15 cellular contexts compared by ENCODE assay signal in genomic region chr12:57072661-57073060, GRCh38. TPM values are rescaled to one million over a fixed set of nuclear protein-coding genes. Genes with fewer than 3 reads are reported as not detected.
DNase-seq lines count a peak whose midpoint lies in the region; ATAC-seq, FAIRE-seq and TF ChIP-seq lines count a peak whose summit lies in the region.
"Had no signal": no experiment of that assay in that cellular context is flagged by ENCODE, and none has a peak within 500 bp of the region (broad histone marks: within the 10 kb centered on the region; RNA-seq: fewer than 3 reads in every experiment).

No MANE protein-coding gene starts in this region.

- peaks cover 6% of the 10 kb centered on the region for H3K36me3 ChIP-seq in astrocyte (ENCODE audit: insufficient read depth, low read length)

- H3K27ac Mint-ChIP-seq in stimulated activated naive CD8-positive, alpha-beta T cell treated with anti-CD3 and anti-CD28 coated beads, Interleukin-15, Interleukin-2, amounts not matched to agents 100 ng/mL and 50 ng/mL, for 24 hours: peak overlapping the region; percentile 7
- H3K27ac Mint-ChIP-seq in stimulated activated naive CD8-positive, alpha-beta T cell treated with anti-CD3 and anti-CD28 coated beads, Interleukin-15, amount 100 ng/mL, for 72 hours: no peak overlapping the region
- H3K27ac Mint-ChIP-seq in astrocyte (ENCODE audit: unreplicated experiment) (no peak overlapping the region), mesothelial cell of epicardium (peak overlapping the region; percentile 84)
- H3K27ac Mint-ChIP-seq: activated naive CD8-positive, alpha-beta T cell treated with anti-CD3 and anti-CD28 coated beads, Interleukin-2, amount 10 ng/mL, durations not matched to agents 7 days and 5 days; dendritic cell treated with granulocyte-macrophage colony-stimulating factor and Interleukin-4, amounts not matched to agents 40 ng/mL and 50 ng/mL, for 4 days had no signal

- H3K4me3 Mint-ChIP-seq in stimulated activated naive CD8-positive, alpha-beta T cell treated with anti-CD3 and anti-CD28 coated beads, Interleukin-15, Interleukin-2, amounts not matched to agents 100 ng/mL and 50 ng/mL, for 24 hours: no peak overlapping the region
- H3K4me3 Mint-ChIP-seq in stimulated activated naive CD8-positive, alpha-beta T cell treated with anti-CD3 and anti-CD28 coated beads, Interleukin-15, amount 100 ng/mL, for 72 hours: peak overlapping the region in 1 of 2 donors; percentile 32
- H3K4me3 Mint-ChIP-seq in astrocyte (ENCODE audit: unreplicated experiment): no peak overlapping the region
- no peak overlapping the region for H3K4me3 Mint-ChIP-seq in mesothelial cell of epicardium
- H3K4me3 Mint-ChIP-seq: activated naive CD8-positive, alpha-beta T cell treated with anti-CD3 and anti-CD28 coated beads, Interleukin-2, amount 10 ng/mL, durations not matched to agents 7 days and 5 days; dendritic cell treated with granulocyte-macrophage colony-stimulating factor and Interleukin-4, amounts not matched to agents 40 ng/mL and 50 ng/mL, for 4 days had no signal

- H3K27me3 ChIP-seq in astrocyte (ENCODE audit: insufficient read depth, low read length): no peaks in the 10 kb centered on the region

- no peak for ATAC-seq in stimulated activated naive CD8-positive, alpha-beta T cell treated with anti-CD3 and anti-CD28 coated beads, Interleukin-15, amount 100 ng/mL, for 72 hours
- ATAC-seq in HG02870 (IDR thresholded peaks at IDR 0.05; ENCODE audit: unreplicated experiment): no peak
- no peak for ATAC-seq in HG02852 (IDR thresholded peaks at IDR 0.05; ENCODE audit: unreplicated experiment)
- ATAC-seq: left ventricle myocardium superior had no signal

- no peak overlapping the region for H2AFZ ChIP-seq in astrocyte (ENCODE audit: low read depth, low read length)

- H3K4me1 Mint-ChIP-seq in stimulated activated naive CD8-positive, alpha-beta T cell treated with anti-CD3 and anti-CD28 coated beads, Interleukin-15, Interleukin-2, amounts not matched to agents 100 ng/mL and 50 ng/mL, for 24 hours (ENCODE audit: low read depth): peaks cover 68% of the 10 kb centered on the region
- peaks cover 76% of the 10 kb centered on the region for H3K4me1 Mint-ChIP-seq in stimulated activated naive CD8-positive, alpha-beta T cell treated with anti-CD3 and anti-CD28 coated beads, Interleukin-15, amount 100 ng/mL, for 72 hours
- H3K4me1 Mint-ChIP-seq in astrocyte (ENCODE audit: low read depth, unreplicated experiment): peaks cover 12% of the 10 kb centered on the region
- peaks cover 12% of the 10 kb centered on the region for H3K4me1 Mint-ChIP-seq in mesothelial cell of epicardium

- peaks cover 9% of the 10 kb centered on the region for H3K79me2 ChIP-seq in astrocyte (ENCODE audit: insufficient read depth, low read length)

- FAIRE-seq in astrocyte (lab: Jason Lieb, UNC): no peak
- FAIRE-seq: H54 had no signal

- H3K4me1 ChIP-seq in astrocyte (ENCODE audit: insufficient read depth, low read length): peaks cover 5% of the 10 kb centered on the region

- H3K27me3 Mint-ChIP-seq in stimulated activated naive CD8-positive, alpha-beta T cell treated with anti-CD3 and anti-CD28 coated beads, Interleukin-15, Interleukin-2, amounts not matched to agents 100 ng/mL and 50 ng/mL, for 24 hours: no peaks in the 10 kb centered on the region
- H3K27me3 Mint-ChIP-seq in stimulated activated naive CD8-positive, alpha-beta T cell treated with anti-CD3 and anti-CD28 coated beads, Interleukin-15, amount 100 ng/mL, for 72 hours: no peaks in the 10 kb centered on the region
- H3K27me3 Mint-ChIP-seq in astrocyte (ENCODE audit: low read depth, unreplicated experiment): no peaks in the 10 kb centered on the region
- no peaks in the 10 kb centered on the region for H3K27me3 Mint-ChIP-seq in mesothelial cell of epicardium (ENCODE audit: low read depth)
- H3K27me3 Mint-ChIP-seq: activated naive CD8-positive, alpha-beta T cell treated with anti-CD3 and anti-CD28 coated beads, Interleukin-2, amount 10 ng/mL, durations not matched to agents 7 days and 5 days; dendritic cell treated with granulocyte-macrophage colony-stimulating factor and Interleukin-4, amounts not matched to agents 40 ng/mL and 50 ng/mL, for 4 days had no signal

- TF ChIP-seq CTCF in astrocyte (IDR thresholded peaks at IDR 0.05; ENCODE audit: insufficient read depth, low read depth, low read length) (no peak), mesothelial cell of epicardium (IDR thresholded peaks at IDR 0.05; ENCODE audit: unreplicated experiment) (no peak)

- DNase-seq in stimulated activated naive CD8-positive, alpha-beta T cell treated with anti-CD3 and anti-CD28 coated beads, Interleukin-15, amount 100 ng/mL, for 72 hours: no peak
- DNase-seq in astrocyte (ENCODE audit: low read depth): peak; percentile 23
- DNase-seq in mesothelial cell of epicardium (ENCODE audit: low spot score in 2 of 2, unreplicated experiment in 2 of 2): no peak
- no peak for DNase-seq in activated CD8-positive, alpha-beta memory T cell treated with anti-CD3 and anti-CD28 coated beads for 24 hours
- DNase-seq in hippocampal formation (lab: John Stamatoyannopoulos, UW): no peak
- DNase-seq: activated naive CD8-positive, alpha-beta T cell treated with anti-CD3 and anti-CD28 coated beads, Interleukin-2, amount 10 ng/mL, durations not matched to agents 7 days and 5 days; left ventricle myocardium superior; NCI-H187 treated with DMSO at 0.1 percent for 48 hours; NCI-H82 had no signal

- H3K9me3 Mint-ChIP-seq in stimulated activated naive CD8-positive, alpha-beta T cell treated with anti-CD3 and anti-CD28 coated beads, Interleukin-15, Interleukin-2, amounts not matched to agents 100 ng/mL and 50 ng/mL, for 24 hours: no peaks in the 10 kb centered on the region
- H3K9me3 Mint-ChIP-seq in stimulated activated naive CD8-positive, alpha-beta T cell treated with anti-CD3 and anti-CD28 coated beads, Interleukin-15, amount 100 ng/mL, for 72 hours: no peaks in the 10 kb centered on the region
- no peaks in the 10 kb centered on the region for H3K9me3 Mint-ChIP-seq in astrocyte (ENCODE audit: unreplicated experiment)
- no peaks in the 10 kb centered on the region for H3K9me3 Mint-ChIP-seq in mesothelial cell of epicardium
- H3K9me3 Mint-ChIP-seq: dendritic cell treated with granulocyte-macrophage colony-stimulating factor and Interleukin-4, amounts not matched to agents 40 ng/mL and 50 ng/mL, for 4 days had no signal

- H3K27ac ChIP-seq in astrocyte (ENCODE audit: low read depth, low read length): no peak overlapping the region

- H4K20me1 ChIP-seq in astrocyte (ENCODE audit: insufficient read depth, low read length): no peaks in the 10 kb centered on the region

- H3K4me3 ChIP-seq in astrocyte (ENCODE audit: insufficient read depth, low read depth, low read length): no peak overlapping the region
- H3K4me3 ChIP-seq: skin epidermis had no signal

- no peak overlapping the region for H3K4me2 ChIP-seq in astrocyte (ENCODE audit: low read length)

- no peak overlapping the region for H3K9ac ChIP-seq in astrocyte (ENCODE audit: low read length)

- H3K36me3 Mint-ChIP-seq in stimulated activated naive CD8-positive, alpha-beta T cell treated with anti-CD3 and anti-CD28 coated beads, Interleukin-15, Interleukin-2, amounts not matched to agents 100 ng/mL and 50 ng/mL, for 24 hours (ENCODE audit: low read depth): peaks cover 52% of the 10 kb centered on the region
- peaks cover 1% of the 10 kb centered on the region for H3K36me3 Mint-ChIP-seq in astrocyte (ENCODE audit: low read depth, unreplicated experiment)
- peaks cover 6% of the 10 kb centered on the region for H3K36me3 Mint-ChIP-seq in mesothelial cell of epicardium

- H3K9me3 ChIP-seq in astrocyte (ENCODE audit: insufficient read depth, low read depth, low read length): no peaks in the 10 kb centered on the region

RNA-seq across cellular contexts. Expression of gene NEMP1, which starts 5.9 kb away (rescaled TPM):
- 9.4 and 10.6 TPM in 2 replicates for total RNA-seq in astrocyte
- 19.7 to 23.2 TPM (median 21.8 TPM) in 3 replicates for total RNA-seq in mesothelial cell of epicardium

RNA-seq across cellular contexts. Expression of gene NAB2, which starts 16.3 kb away (rescaled TPM):
- total RNA-seq in astrocyte (36.6 and 37.8 TPM in 2 replicates), mesothelial cell of epicardium (52.7 to 53.7 TPM (median 52.9 TPM) in 3 replicates)

RNA-seq across cellular contexts. Expression of gene MYO1A, which starts 22.7 kb away (rescaled TPM):
- 0.34 TPM in 1 of 2 replicates, not detected in the other for total RNA-seq in astrocyte
- total RNA-seq in mesothelial cell of epicardium: 0.22 to 0.59 TPM (median 0.27 TPM) in 3 replicates
- total RNA-seq: left ventricle myocardium superior had no signal

RNA-seq across cellular contexts. Expression of gene STAT6, which starts 38.5 kb away (rescaled TPM):
- total RNA-seq in astrocyte: 33.8 and 36.2 TPM in 2 replicates
- total RNA-seq in mesothelial cell of epicardium: 151 to 167 TPM (median 160 TPM) in 3 replicates

RNA-seq across cellular contexts. Expression of gene LRP1, which starts 55.6 kb away (rescaled TPM):
- 369 and 397 TPM in 2 replicates for total RNA-seq in astrocyte
- 229 to 253 TPM (median 243 TPM) in 3 replicates for total RNA-seq in mesothelial cell of epicardium

Comparison
In these comparisons a context has a peak if more than half of its experiments do, and no peak if none do; other contexts are left out.
1. H3K27ac Mint-ChIP-seq: peak in stimulated activated naive CD8-positive, alpha-beta T cell treated with anti-CD3 and anti-CD28 coated beads, Interleukin-15, Interleukin-2, amounts not matched to agents 100 ng/mL and 50 ng/mL, for 24 hours (single experiment) and mesothelial cell of epicardium (single experiment); none in stimulated activated naive CD8-positive, alpha-beta T cell treated with anti-CD3 and anti-CD28 coated beads, Interleukin-15, amount 100 ng/mL, for 72 hours (0 of 2) and astrocyte (single experiment).